ENCODE assay signal across 17 cellular contexts in genomic region chr7:729154-730000, GRCh38. TPM values are rescaled to one million over a fixed set of nuclear protein-coding genes. Genes with fewer than 3 reads are reported as not detected.
A peak's percentile ranks its signal among the peaks of the same experiment; 100 is the strongest.
DNase-seq lines count a peak whose midpoint lies in the region; ATAC-seq and TF ChIP-seq lines count a peak whose summit lies in the region.
"Had no signal": no experiment of that assay in that cellular context is flagged by ENCODE, and none has a peak within 500 bp of the region (broad histone marks: within the 10 kb centered on the region; RNA-seq: fewer than 3 reads in every experiment).

No MANE protein-coding gene starts in this region.

- H2BK5ac ChIP-seq in IMR-90 (ENCODE audit: low read depth, low read length, poor library complexity, severe bottlenecking) (no peak overlapping the region), trophoblast cell (ENCODE audit: low read depth, low read length, poor library complexity) (no peak overlapping the region)

- H3K79me1 ChIP-seq in IMR-90 (ENCODE audit: low read depth in 1 of 2, low read length in 2 of 2) = peaks cover 20 to 62% of the 10 kb centered on the region in 2 experiments; a peak in 3 of 4 replicates
- H3K79me1 ChIP-seq in trophoblast cell (ENCODE audit: low read length) = peaks cover 2% of the 10 kb centered on the region

- no peak overlapping the region for H3K4ac ChIP-seq in IMR-90 (ENCODE audit: low read depth, low read length)
- no peak overlapping the region for H3K4ac ChIP-seq in trophoblast cell (ENCODE audit: low read depth, low read length)

- no peak overlapping the region for H4K91ac ChIP-seq in IMR-90 (ENCODE audit: insufficient read depth, low read depth, low read length)
- H4K91ac ChIP-seq in trophoblast cell (ENCODE audit: low read depth, low read length) = no peak overlapping the region

- H3K4me3 ChIP-seq in IMR-90 (ENCODE audit: insufficient read depth, low read depth, low read length) (no peak overlapping the region), trophoblast cell (ENCODE audit: low read depth, low read length) (no peak overlapping the region), OCI-LY7 (ENCODE audit: low read depth, low read length, poor library complexity, severe bottlenecking) (no peak overlapping the region)
- H3K4me3 ChIP-seq: colonic mucosa, gastrocnemius medialis, Peyer's patch had no signal

- no peak for ATAC-seq in IMR-90 (ENCODE audit: low read depth)
- no peak for ATAC-seq in GM19351 (IDR thresholded peaks at IDR 0.05; ENCODE audit: unreplicated experiment)
- ATAC-seq: gastrocnemius medialis, left lobe of liver, WTC11 had no signal

- WGBS in IMR-90 (ENCODE audit: extremely low coverage in 2 of 2, insufficient read length in 1 of 2), 2 experiments = 96% methylated on average over 16 of the region's 28 CpGs; no CpG with 5 or more reads in 1 of the 2 experiments
- no CpG with 5 or more reads among the region's 28 CpGs for WGBS in trophoblast cell (ENCODE audit: extremely low coverage, insufficient coverage, insufficient read length)

- peak; percentile 22 for DNase-seq in activated T-cell treated with anti-CD3 and anti-CD28 coated beads, Interleukin-2, amount 50 U/mL, for 24 hours
- DNase-seq in activated T-cell treated with anti-CD3 and anti-CD28 coated beads for 4 hours = no peak
- DNase-seq in IMR-90 = no peak
- peak; percentile 69 for DNase-seq in chondrocyte (ENCODE audit: low spot score)
- DNase-seq in trophoblast cell = no peak
- DNase-seq in OCI-LY7 (ENCODE audit: low spot score) = no peak
- no peak for DNase-seq in cerebellum (ENCODE audit: low spot score)
- DNase-seq: gastrocnemius medialis, KG1, NCI-H1092 treated with DMSO at 0.1 percent for 48 hours, NCI-H82 had no signal

- H3K9ac ChIP-seq in IMR-90 (ENCODE audit: low read depth, low read length) (no peak overlapping the region), trophoblast cell (ENCODE audit: low read length) (no peak overlapping the region)

- H4K20me1 ChIP-seq in IMR-90 (ENCODE audit: insufficient read depth, low read length) (peaks cover 3% of the 10 kb centered on the region), OCI-LY7 (ENCODE audit: insufficient read depth, low read length) (no peaks in the 10 kb centered on the region)

- 0 out of 2 replicates have a peak, but pooled peaks cover 2% of the 10 kb centered on the region for H3K9me1 ChIP-seq in IMR-90 (ENCODE audit: insufficient read depth, low read length)

- H2BK120ac ChIP-seq in IMR-90 (ENCODE audit: low read depth, low read length) (no peak overlapping the region), trophoblast cell (ENCODE audit: insufficient read depth, low read length, poor library complexity) (no peak overlapping the region)

- no peak overlapping the region for H4K8ac ChIP-seq in IMR-90 (ENCODE audit: low read depth in 2 of 2, low read length in 2 of 2)
- H4K8ac ChIP-seq in trophoblast cell (ENCODE audit: low read depth, low read length) = no peak overlapping the region

- H3K4me2 ChIP-seq in IMR-90 (ENCODE audit: low read depth, low read length) (no peak overlapping the region), trophoblast cell (ENCODE audit: low read length) (no peak overlapping the region), OCI-LY7 (ENCODE audit: low read length) (no peak overlapping the region)

- no peak for TF ChIP-seq POLR2A in IMR-90 (IDR thresholded peaks at IDR 0.05; ENCODE audit: low read depth, low read length)

- H3K4me1 Mint-ChIP-seq in activated T-cell treated with anti-CD3 and anti-CD28 coated beads, Interleukin-2, amount 50 U/mL, for 24 hours (ENCODE audit: low read depth) = peaks cover 46% of the 10 kb centered on the region
- H3K4me1 Mint-ChIP-seq in chondrocyte (ENCODE audit: low read depth) = peaks cover 46% of the 10 kb centered on the region

- CTCF ChIA-PET in IMR-90 (lab: Yijun Ruan, JAX) = no interaction called here
- CTCF ChIA-PET in OCI-LY7 (lab: Charles Lee; ENCODE audit: unreplicated experiment) = no interaction called here

- peak overlapping the region; percentile 20 for H4K12ac ChIP-seq in trophoblast cell (ENCODE audit: low read depth, low read length)

- H2AK5ac ChIP-seq in IMR-90 (ENCODE audit: low read depth, low read length) = no peak overlapping the region
- H2AK5ac ChIP-seq in trophoblast cell (ENCODE audit: low read length) = no peak overlapping the region

- H3K18ac ChIP-seq in IMR-90 (ENCODE audit: low read depth, low read length) (no peak overlapping the region), trophoblast cell (ENCODE audit: low read length) (no peak overlapping the region)

- POLR2A ChIA-PET in IMR-90 (lab: Charles Lee; ENCODE audit: unreplicated experiment) (no interaction called here), OCI-LY7 (lab: Charles Lee) (interaction anchor here (0.6 kb wide), 1 partner anchor 252 kb away, joined by 6 read pairs; no protein-coding TSS in a partner anchor)

- no TSS peak for BruUV-seq in IMR-90 (replicated peaks; lab: Mats Ljungman, UMichigan)
- BruUV-seq in OCI-LY7 (replicated peaks; lab: Mats Ljungman, UMichigan) = no TSS peak

- H3K23ac ChIP-seq in IMR-90 (ENCODE audit: low read depth, low read length) = no peak overlapping the region
- no peak overlapping the region for H3K23ac ChIP-seq in trophoblast cell (ENCODE audit: low read length)

- H3K79me2 ChIP-seq in trophoblast cell (ENCODE audit: control insufficient read depth, insufficient read depth, low read length, poor library complexity) (peaks cover 4% of the 10 kb centered on the region), OCI-LY7 (ENCODE audit: insufficient read depth, low read depth, low read length) (peaks cover 50% of the 10 kb centered on the region)

- no peak overlapping the region for H3K14ac ChIP-seq in IMR-90 (replicated peaks; ENCODE audit: low read depth, low read length)
- H3K14ac ChIP-seq in trophoblast cell (ENCODE audit: low read length) = no peak overlapping the region

- H3K27me3 ChIP-seq in IMR-90 (ENCODE audit: control insufficient read depth, insufficient read depth, low read length) (no peaks in the 10 kb centered on the region), trophoblast cell (ENCODE audit: insufficient read depth, low read length) (no peaks in the 10 kb centered on the region)
- H3K27me3 ChIP-seq: colonic mucosa, gastrocnemius medialis, Peyer's patch had no signal

- H3K36me3 ChIP-seq in IMR-90 (ENCODE audit: control insufficient read depth, insufficient read depth, low read length) (peaks cover 18% of the 10 kb centered on the region), trophoblast cell (ENCODE audit: control insufficient read depth in 1 of 2, insufficient read depth in 2 of 2, low read length in 2 of 2) (peaks cover 21% of the 10 kb centered on the region in 2 experiments), OCI-LY7 (ENCODE audit: insufficient read depth, low read length) (peaks cover 80% of the 10 kb centered on the region)
- H3K36me3 ChIP-seq: colonic mucosa, gastrocnemius medialis had no signal

- no peak for TF ChIP-seq RAD21 in IMR-90 (IDR thresholded peaks at IDR 0.05; ENCODE audit: low read length)

- H3K9me3 ChIP-seq in IMR-90 (ENCODE audit: control insufficient read depth, insufficient read depth, low read length) = peaks cover 2% of the 10 kb centered on the region; the same call in 1 of the 2 replicates
- H3K9me3 ChIP-seq in trophoblast cell (ENCODE audit: insufficient read depth, low read depth, low read length) = peaks cover 2% of the 10 kb centered on the region
- H3K9me3 ChIP-seq in OCI-LY7 (ENCODE audit: low read length) = peaks cover 23% of the 10 kb centered on the region
- H3K9me3 ChIP-seq: colonic mucosa had no signal

- no peak overlapping the region for H2BK20ac ChIP-seq in IMR-90 (ENCODE audit: low read depth, low read length)

- peaks cover 48% of the 10 kb centered on the region for H3K36me3 Mint-ChIP-seq in activated T-cell treated with anti-CD3 and anti-CD28 coated beads, Interleukin-2, amount 50 U/mL, for 24 hours (ENCODE audit: low read depth)
- H3K36me3 Mint-ChIP-seq in chondrocyte (ENCODE audit: low read depth) = peaks cover 7% of the 10 kb centered on the region

- H2BK15ac ChIP-seq in IMR-90 (ENCODE audit: low read depth, low read length) = no peak overlapping the region

- no peak for TF ChIP-seq CTCF in IMR-90 (conservative IDR thresholded peaks at IDR 0.05; ENCODE audit: low read depth, low read length)
- no peak for TF ChIP-seq CTCF in chondrocyte (IDR thresholded peaks at IDR 0.05)
- TF ChIP-seq CTCF in OCI-LY7 (conservative IDR thresholded peaks at IDR 0.05; ENCODE audit: low read length) = no peak

- H2BK12ac ChIP-seq in trophoblast cell (ENCODE audit: low read length) = no peak overlapping the region

- dilution Hi-C loops in IMR-90 (cut with HindIII; ENCODE audit: low sequenced_read_pairs, unreplicated experiment) = no loop called here

- H3K27ac Mint-ChIP-seq in activated T-cell treated with anti-CD3 and anti-CD28 coated beads, Interleukin-2, amount 50 U/mL, for 24 hours = peak overlapping the region; percentile 22
- H3K27ac Mint-ChIP-seq in chondrocyte (ENCODE audit: unreplicated experiment) = no peak overlapping the region
- H3K27ac Mint-ChIP-seq: WTC11 had no signal

- H3K9me3 Mint-ChIP-seq in activated T-cell treated with anti-CD3 and anti-CD28 coated beads, Interleukin-2, amount 50 U/mL, for 24 hours = no peaks in the 10 kb centered on the region
- H3K9me3 Mint-ChIP-seq in chondrocyte (ENCODE audit: low read depth) = peaks cover 4% of the 10 kb centered on the region

- H3K27ac ChIP-seq in IMR-90 (ENCODE audit: insufficient read depth, low read length) (no peak overlapping the region), trophoblast cell (ENCODE audit: low read depth, low read length) (no peak overlapping the region), OCI-LY7 (ENCODE audit: low read depth, low read length, poor library complexity, severe bottlenecking) (no peak overlapping the region)
- H3K27ac ChIP-seq: colonic mucosa, HL-60 had no signal

- H2AFZ ChIP-seq in IMR-90 (replicated peaks; ENCODE audit: low read length, poor library complexity) (no peak overlapping the region), trophoblast cell (ENCODE audit: insufficient read depth, low read length, poor library complexity) (no peak overlapping the region), OCI-LY7 (ENCODE audit: low read length) (no peak overlapping the region)

- intact Hi-C loops in IMR-90 (cut with micrococcal nuclease) = loop anchor here (5.0 kb wide), 2 partner anchors 212 to 397 kb away; partner anchors contain the start of gene PDGFA
- intact Hi-C loops in OCI-LY7 (cut with micrococcal nuclease; ENCODE audit: unreplicated experiment) = loop anchor here (5.0 kb wide), 2 partner anchors 88 to 582 kb away; no protein-coding TSS in a partner anchor

- no peak overlapping the region for H4K5ac ChIP-seq in IMR-90 (ENCODE audit: low read depth, low read length)

- peaks cover 17% of the 10 kb centered on the region for H3K4me1 ChIP-seq in IMR-90 (ENCODE audit: control insufficient read depth, insufficient read depth, low read length)
- H3K4me1 ChIP-seq in trophoblast cell (ENCODE audit: control insufficient read depth in 1 of 2, insufficient read depth in 2 of 2, low read length in 2 of 2) = peaks cover 3 to 12% of the 10 kb centered on the region in 2 experiments
- peaks cover 20% of the 10 kb centered on the region for H3K4me1 ChIP-seq in OCI-LY7 (ENCODE audit: insufficient read depth, low read length, poor library complexity, severe bottlenecking)

- H3K56ac ChIP-seq in IMR-90 (ENCODE audit: extremely low read depth, insufficient read depth, low read length) = no peak overlapping the region

- H3K27me3 Mint-ChIP-seq in activated T-cell treated with anti-CD3 and anti-CD28 coated beads, Interleukin-2, amount 50 U/mL, for 24 hours = no peaks in the 10 kb centered on the region
- no peaks in the 10 kb centered on the region for H3K27me3 Mint-ChIP-seq in chondrocyte (ENCODE audit: low read depth)

- in situ Hi-C loops in IMR-90 (cut with MboI; ENCODE audit: low sequenced_read_pairs) = no loop called here

- peak overlapping the region; percentile 34 for H2AK9ac ChIP-seq in IMR-90 (replicated peaks; ENCODE audit: low read depth, low read length, poor library complexity)

- peak overlapping the region; percentile 51 for H3K4me3 Mint-ChIP-seq in activated T-cell treated with anti-CD3 and anti-CD28 coated beads, Interleukin-2, amount 50 U/mL, for 24 hours
- no peak overlapping the region for H3K4me3 Mint-ChIP-seq in chondrocyte (ENCODE audit: unreplicated experiment)

- H3K9me2 ChIP-seq in OCI-LY7 (ENCODE audit: insufficient read depth, low read length) = no peaks in the 10 kb centered on the region

RNA-seq across cellular contexts. Expression of gene PRKAR1B, which starts 2.3 kb away (rescaled TPM):
- total RNA-seq in IMR-90 (2012; rRNA removed) = 14.7 and 15.2 TPM in 2 replicates
- polyA plus RNA-seq in IMR-90 (2012; rRNA removed) = 19.8 and 20.2 TPM in 2 replicates
- polyA plus RNA-seq in IMR-90 (2012; cell fraction: cytosol; rRNA removed) = 12.5 and 20.6 TPM in 2 replicates
- 21.9 and 29.1 TPM in 2 replicates for polyA plus RNA-seq in IMR-90 (2012; cell fraction: nucleus; rRNA removed; ENCODE audit: low replicate concordance)
- total RNA-seq in chondrocyte = 7.7 to 8.6 TPM (median 7.9 TPM) in 3 replicates
- 2.6 and 3.4 TPM in 2 replicates for polyA plus RNA-seq in trophoblast cell (2013)
- total RNA-seq in OCI-LY7 (2014; rRNA removed; shearing (Covaris generic)) = 18.3 and 22.5 TPM in 2 replicates
- 30.9 and 41.6 TPM in 2 replicates for total RNA-seq in OCI-LY7 (2022)
- total RNA-seq in cerebellum = 41.4 TPM

RNA-seq across cellular contexts. Expression of gene DNAAF5, which starts 2.9 kb away (rescaled TPM):
- 12.4 and 13.9 TPM in 2 replicates for total RNA-seq in IMR-90 (2012; rRNA removed)
- polyA plus RNA-seq in IMR-90 (2012; rRNA removed) = 32.6 and 36.1 TPM in 2 replicates
- polyA plus RNA-seq in IMR-90 (2012; cell fraction: cytosol; rRNA removed) = 31.6 and 49.2 TPM in 2 replicates
- polyA plus RNA-seq in IMR-90 (2012; cell fraction: nucleus; rRNA removed; ENCODE audit: low replicate concordance) = 25.7 and 57.6 TPM in 2 replicates
- total RNA-seq in chondrocyte = 15.3 to 23.2 TPM (median 16.6 TPM) in 3 replicates
- polyA plus RNA-seq in trophoblast cell (2013) = 13.5 and 13.7 TPM in 2 replicates
- total RNA-seq in OCI-LY7 (2014; rRNA removed; shearing (Covaris generic)) = 36.2 and 42.6 TPM in 2 replicates
- total RNA-seq in OCI-LY7 (2022) = 47.6 and 58.5 TPM in 2 replicates
- 13.6 TPM for total RNA-seq in cerebellum

Comparison
In these comparisons a context has a peak if more than half of its experiments do, and no peak if none do; other contexts are left out.
1. DNase-seq: peak in activated T-cell treated with anti-CD3 and anti-CD28 coated beads, Interleukin-2, amount 50 U/mL, for 24 hours (single experiment) and chondrocyte (single experiment); none in activated T-cell treated with anti-CD3 and anti-CD28 coated beads for 4 hours (single experiment), IMR-90 (single experiment), trophoblast cell (0 of 2), OCI-LY7 (single experiment) and cerebellum (single experiment).